Comparison of ENCODE assay signal across 2 cellular contexts in genomic region chr19:40284501-40285352, GRCh38.
A peak's percentile ranks its signal among the peaks of the same experiment; 100 is the strongest.
TF ChIP-seq lines count a peak whose summit lies in the region.

Gene AKT2, minus strand, starts transcription at chr19:40285345. Its CDS starts 20,078 bp downstream, at chr19:40265267.

TF ChIP-seq in HEK293, 187 proteins besides CTCF, POLR2A, EP300 and RAD21 (continued from another document and continues in another):
- TF ChIP-seq HIC1 (tag by site-specific recombination; IDR thresholded peaks at IDR 0.05) (peak; percentile 67; the same call in 1 of the 2 replicates), IKZF3 (tag by site-specific recombination; IDR thresholded peaks at IDR 0.05) (peak; percentile 79; the same call in 1 of the 2 replicates), ZNF514 (tag by site-specific recombination; IDR thresholded peaks at IDR 0.05) (no peak), ZNF133 (tag by site-specific recombination; IDR thresholded peaks at IDR 0.05) (no peak; the same call in 1 of the 2 replicates), ZBTB1 (tag by site-specific recombination; IDR thresholded peaks at IDR 0.05) (peak; percentile 29; the same call in 1 of the 2 replicates), ZNF416 (tag by site-specific recombination; IDR thresholded peaks at IDR 0.05) (0 out of 2 replicates have a peak, but pooled peaks have one; percentile 44), KLF16 (tag by site-specific recombination; IDR thresholded peaks at IDR 0.05) (peak; percentile 95), ZBTB8A (tag by site-specific recombination; IDR thresholded peaks at IDR 0.05) (peak; percentile 90), SP2 (tag by site-specific recombination; IDR thresholded peaks at IDR 0.05) (peak; percentile 87), ZNF292 (tag by site-specific recombination; IDR thresholded peaks at IDR 0.05; ENCODE audit: borderline replicate concordance, low read depth) (no peak), ZBTB49 (tag by site-specific recombination; IDR thresholded peaks at IDR 0.05; ENCODE audit: low read depth) (0 out of 2 replicates have a peak, but pooled peaks have one; percentile 36), ZNF2 (tag by site-specific recombination; IDR thresholded peaks at IDR 0.05) (peak; percentile 68; the same call in 1 of the 2 replicates), ZXDB (tag by site-specific recombination; IDR thresholded peaks at IDR 0.05) (peak; percentile 75), ZBTB44 (tag by site-specific recombination; IDR thresholded peaks at IDR 0.05) (peak; percentile 85), ZIC2 (tag by site-specific recombination; IDR thresholded peaks at IDR 0.05) (peak; percentile 71), SP7 (tag by site-specific recombination; IDR thresholded peaks at IDR 0.05) (peak; percentile 56), YY1 (tag by site-specific recombination; IDR thresholded peaks at IDR 0.05) (0 out of 2 replicates have a peak, but pooled peaks have one; percentile 70), ZSCAN30 (tag by site-specific recombination; IDR thresholded peaks at IDR 0.05) (peak; percentile 99), ZNF423 (tag by site-specific recombination; IDR thresholded peaks at IDR 0.05) (0 out of 2 replicates have a peak, but pooled peaks have one; percentile 50), ZBTB11 (tag by site-specific recombination; conservative IDR thresholded peaks at IDR 0.05; ENCODE audit: low read depth) (peak; percentile 46), ZNF184 (tag by site-specific recombination; IDR thresholded peaks at IDR 0.05) (no peak; the same call in none of the 2 replicates)

TF ChIP-seq in HepG2, 621 proteins besides CTCF, POLR2A, EP300 and RAD21 (continued from another document and continues in another):
- TF ChIP-seq MYNN (CRISPR knock-in tag; IDR thresholded peaks at IDR 0.05; ENCODE audit: low read depth) (0 out of 2 replicates have a peak, but pooled peaks have one; percentile 28), TEAD3 (CRISPR knock-in tag; optimal IDR thresholded peaks at IDR 0.05; ENCODE audit: borderline replicate concordance) (peak; percentile 6), HNRNPLL (IDR thresholded peaks at IDR 0.05; ENCODE audit: low read depth, low read length, poor library complexity, severe bottlenecking) (peak; percentile 69), NCOA2 (CRISPR knock-in tag; IDR thresholded peaks at IDR 0.05) (no peak), MAZ (IDR thresholded peaks at IDR 0.05; ENCODE audit: borderline replicate concordance, low read depth, low read length) (peak; percentile 59; the same call in 1 of the 2 replicates), MAZ (CRISPR knock-in tag; IDR thresholded peaks at IDR 0.05; ENCODE audit: low read depth) (peak; percentile 88), ZNF10 (CRISPR knock-in tag; IDR thresholded peaks at IDR 0.05; ENCODE audit: borderline replicate concordance, low read depth) (no peak), SP2 (CRISPR knock-in tag; IDR thresholded peaks at IDR 0.05) (peak; percentile 36; the same call in 1 of the 2 replicates), ZBTB39 (CRISPR knock-in tag; IDR thresholded peaks at IDR 0.05) (no peak), GABPA (IDR thresholded peaks at IDR 0.05; ENCODE audit: low read depth, low read length) (no peak), GABPA (CRISPR knock-in tag; IDR thresholded peaks at IDR 0.05; ENCODE audit: low read depth) (no peak), SMARCE1 (IDR thresholded peaks at IDR 0.05; ENCODE audit: borderline replicate concordance) (no peak), DMAP1 (CRISPR knock-in tag; IDR thresholded peaks at IDR 0.05) (0 out of 2 replicates have a peak, but pooled peaks have one; percentile 11), SKIL (CRISPR knock-in tag; IDR thresholded peaks at IDR 0.05; ENCODE audit: borderline replicate concordance) (peak; percentile 43; the same call in 1 of the 2 replicates), ZNF816 (CRISPR knock-in tag; IDR thresholded peaks at IDR 0.05; ENCODE audit: borderline replicate concordance) (peak; percentile 12; the same call in 1 of the 2 replicates), TBX2 (CRISPR knock-in tag; IDR thresholded peaks at IDR 0.05; ENCODE audit: borderline replicate concordance) (peak; percentile 12; the same call in 1 of the 2 replicates), AFF4 (CRISPR knock-in tag; IDR thresholded peaks at IDR 0.05) (no peak), ZNF788 (CRISPR knock-in tag; IDR thresholded peaks at IDR 0.05; ENCODE audit: borderline replicate concordance) (peak; percentile 69; the same call in 1 of the 2 replicates), ZNF569 (CRISPR knock-in tag; IDR thresholded peaks at IDR 0.05; ENCODE audit: borderline replicate concordance) (no peak), HHEX (CRISPR knock-in tag; IDR thresholded peaks at IDR 0.05) (no peak), ZNF281 (CRISPR knock-in tag; IDR thresholded peaks at IDR 0.05; ENCODE audit: borderline replicate concordance) (peak; percentile 57; the same call in 1 of the 2 replicates), MEIS2 (CRISPR knock-in tag; IDR thresholded peaks at IDR 0.05) (peak; percentile 76; the same call in 1 of the 2 replicates), ZBTB7B (CRISPR knock-in tag; IDR thresholded peaks at IDR 0.05) (0 out of 2 replicates have a peak, but pooled peaks have one; percentile 51), ZNF629 (CRISPR knock-in tag; conservative IDR thresholded peaks at IDR 0.05) (peak; percentile 31; the same call in 1 of the 2 replicates), ZNF205 (CRISPR knock-in tag; IDR thresholded peaks at IDR 0.05) (no peak), AGO2 (optimal IDR thresholded peaks at IDR 0.05; ENCODE audit: low read depth, low read length) (peak; percentile 61), IRX3 (CRISPR knock-in tag; IDR thresholded peaks at IDR 0.05; ENCODE audit: borderline replicate concordance, low read depth) (0 out of 2 replicates have a peak, but pooled peaks have one; percentile 57), MTERF4 (CRISPR knock-in tag; IDR thresholded peaks at IDR 0.05) (no peak), HNRNPK (IDR thresholded peaks at IDR 0.05; ENCODE audit: low read depth, low read length, poor library complexity, severe bottlenecking) (peak; percentile 95), KDM2A (CRISPR knock-in tag; IDR thresholded peaks at IDR 0.05; ENCODE audit: borderline replicate concordance, low read depth) (peak; percentile 47; the same call in 1 of the 2 replicates), ARNTL (CRISPR knock-in tag; IDR thresholded peaks at IDR 0.05) (0 out of 2 replicates have a peak, but pooled peaks have one; percentile 16), NR2C2 (CRISPR knock-in tag; IDR thresholded peaks at IDR 0.05; ENCODE audit: borderline replicate concordance) (no peak), ZFYVE20 (CRISPR knock-in tag; IDR thresholded peaks at IDR 0.05; ENCODE audit: borderline replicate concordance, low read depth) (0 out of 2 replicates have a peak, but pooled peaks have one; percentile 62), NAIF1 (CRISPR knock-in tag; IDR thresholded peaks at IDR 0.05; ENCODE audit: borderline replicate concordance) (0 out of 2 replicates have a peak, but pooled peaks have one; percentile 14), ZNF383 (CRISPR knock-in tag; IDR thresholded peaks at IDR 0.05; ENCODE audit: borderline replicate concordance) (no peak), SALL1 (CRISPR knock-in tag; IDR thresholded peaks at IDR 0.05) (peak; percentile 56), HES4 (CRISPR knock-in tag; IDR thresholded peaks at IDR 0.05; ENCODE audit: borderline replicate concordance) (0 out of 2 replicates have a peak, but pooled peaks have one; percentile 57), ATF7-NPFF (CRISPR knock-in tag; IDR thresholded peaks at IDR 0.05; ENCODE audit: low read depth) (peak; percentile 47; the same call in 1 of the 2 replicates), ZUFSP (CRISPR knock-in tag; IDR thresholded peaks at IDR 0.05; ENCODE audit: borderline replicate concordance) (no peak), KDM5B (CRISPR knock-in tag; IDR thresholded peaks at IDR 0.05; ENCODE audit: borderline replicate concordance) (peak; percentile 57; the same call in 1 of the 2 replicates), ZBTB20 (CRISPR knock-in tag; IDR thresholded peaks at IDR 0.05; ENCODE audit: borderline replicate concordance, low read depth) (no peak), ZNF451 (CRISPR knock-in tag; IDR thresholded peaks at IDR 0.05) (0 out of 2 replicates have a peak, but pooled peaks have one; percentile 31)
